In genomic region chr6:166954118-166954713, GRCh38 we compare ENCODE assay signal across 1 cellular context.
TF ChIP-seq lines count a peak whose summit lies in the region.

No MANE protein-coding gene starts in this region.

TF ChIP-seq in GM23338, 12 proteins besides CTCF, POLR2A, EP300 and RAD21 (continued from another document):
- TF ChIP-seq ZNF462 (CRISPR knock-in tag; IDR thresholded peaks at IDR 0.05) (no peak), REST (IDR thresholded peaks at IDR 0.05; ENCODE audit: unreplicated experiment) (no peak), EZH2phosphoT487 (IDR thresholded peaks at IDR 0.05; ENCODE audit: unreplicated experiment) (no peak), JUNB (IDR thresholded peaks at IDR 0.05; ENCODE audit: unreplicated experiment) (no peak), STAT1 (IDR thresholded peaks at IDR 0.05; ENCODE audit: unreplicated experiment) (no peak), POLR2AphosphoS5 (IDR thresholded peaks at IDR 0.05; ENCODE audit: low read depth) (no peak), ETS1 (IDR thresholded peaks at IDR 0.05) (no peak)
TF ChIP-seq in GM23338: peak in this region for 0.
